Comparison of ENCODE assay signal across 17 cellular contexts in genomic region chr11:2578934-2579280, GRCh38.
DNase-seq lines count a peak whose midpoint lies in the region; ATAC-seq and TF ChIP-seq lines count a peak whose summit lies in the region.
"Had no signal": no experiment of that assay in that cellular context is flagged by ENCODE, and none has a peak within 500 bp of the region (broad histone marks: within the 10 kb centered on the region; RNA-seq: fewer than 3 reads in every experiment).

No MANE protein-coding gene starts in this region.

- no peaks in the 10 kb centered on the region for H3K9me3 ChIP-seq in Peyer's patch
- H3K9me3 ChIP-seq: Caco-2, HAP-1 had no signal

- peak overlapping the region; percentile 74 for H3K27ac Mint-ChIP-seq in activated CD4-positive, alpha-beta T cell treated with anti-CD3 and anti-CD28 coated beads, Interleukin-2, amount 10 ng/mL, durations not matched to agents 7 days and 5 days

- no peak for TF ChIP-seq CTCF in Peyer's patch (IDR thresholded peaks at IDR 0.05)

- H3K27me3 Mint-ChIP-seq in activated CD4-positive, alpha-beta T cell treated with anti-CD3 and anti-CD28 coated beads, Interleukin-2, amount 10 ng/mL, durations not matched to agents 7 days and 5 days = no peaks in the 10 kb centered on the region

- H3K9me3 Mint-ChIP-seq in activated CD4-positive, alpha-beta T cell treated with anti-CD3 and anti-CD28 coated beads, Interleukin-2, amount 10 ng/mL, durations not matched to agents 7 days and 5 days = no peaks in the 10 kb centered on the region

- CTCF ChIA-PET in activated CD4-positive, alpha-beta T cell treated with anti-CD3 and anti-CD28 coated beads, Interleukin-2, amount 10 ng/mL, durations not matched to agents 7 days and 5 days (lab: Charles Lee) = no interaction called here

- no peak overlapping the region for H3K27ac ChIP-seq in Peyer's patch

- TF ChIP-seq POLR2A in Peyer's patch (IDR thresholded peaks at IDR 0.05) = no peak

- H3K4me1 ChIP-seq in Peyer's patch = peaks cover 0 to 13% (median 0%) of the 10 kb centered on the region in 4 donors
- H3K4me1 ChIP-seq: HAP-1 had no signal

- no peaks in the 10 kb centered on the region for H3K27me3 ChIP-seq in Peyer's patch

- H3K36me3 ChIP-seq in Peyer's patch = no peaks in the 10 kb centered on the region
- H3K36me3 ChIP-seq: HAP-1 had no signal

- intact Hi-C loops in left colon (cut with DNase I, micrococcal nuclease) (no loop called here), sciatic nerve (cut with DNase I) (no loop called here)

- no peak overlapping the region for H3K4me3 Mint-ChIP-seq in activated CD4-positive, alpha-beta T cell treated with anti-CD3 and anti-CD28 coated beads, Interleukin-2, amount 10 ng/mL, durations not matched to agents 7 days and 5 days

- no peak for ATAC-seq in left colon
- no peak for ATAC-seq in sciatic nerve
- ATAC-seq: GM12878 had no signal

- H3K4me3 ChIP-seq in Peyer's patch = no peak overlapping the region
- H3K4me3 ChIP-seq: GM12878, HAP-1 had no signal

- H3K4me1 Mint-ChIP-seq in activated CD4-positive, alpha-beta T cell treated with anti-CD3 and anti-CD28 coated beads, Interleukin-2, amount 10 ng/mL, durations not matched to agents 7 days and 5 days = no peaks in the 10 kb centered on the region

- no peaks in the 10 kb centered on the region for H3K36me3 Mint-ChIP-seq in activated CD4-positive, alpha-beta T cell treated with anti-CD3 and anti-CD28 coated beads, Interleukin-2, amount 10 ng/mL, durations not matched to agents 7 days and 5 days (ENCODE audit: low read depth)

- POLR2A ChIA-PET in activated CD4-positive, alpha-beta T cell treated with anti-CD3 and anti-CD28 coated beads, Interleukin-2, amount 10 ng/mL, durations not matched to agents 7 days and 5 days (lab: Charles Lee) = no interaction called here

- DNase-seq in activated CD4-positive, alpha-beta T cell treated with anti-CD3 and anti-CD28 coated beads, Interleukin-2, amount 10 ng/mL, durations not matched to agents 7 days and 5 days = no peak
- no peak for DNase-seq in activated CD4-positive, alpha-beta T cell treated with anti-CD3 and anti-CD28 coated beads for 48 hours
- DNase-seq in Peyer's patch (peak in 2 of 3 donors; percentile 9 to 38), left colon (peak; percentile 2 to 22), sciatic nerve (ENCODE audit: low spot score) (peak; percentile 48), DMS114 treated with DMSO at 0.1 percent for 48 hours (lab: John Stamatoyannopoulos, UW; ENCODE audit: unreplicated experiment) (no peak), HPDE6-E6E7 (ENCODE audit: extremely low spot score) (no peak)
- DNase-seq in stimulated activated CD4-positive, alpha-beta T cell treated with anti-CD3 and anti-CD28 coated beads, Interleukin-4, amount 100 ng/mL, for 1 hour = no peak
- DNase-seq: IMR-90, NCI-H1417, NCI-H2029, NCI-H2171 treated with DMSO at 0.1 percent for 48 hours, NCI-H524 treated with DMSO at 0.1 percent for 48 hours, RPMI8226 had no signal

Comparison
In these comparisons a context has a peak if more than half of its experiments do, and no peak if none do; other contexts are left out.
1. DNase-seq: peak in Peyer's patch (2 of 3), left colon (2 of 2) and sciatic nerve (single experiment); none in activated CD4-positive, alpha-beta T cell treated with anti-CD3 and anti-CD28 coated beads, Interleukin-2, amount 10 ng/mL, durations not matched to agents 7 days and 5 days (single experiment), activated CD4-positive, alpha-beta T cell treated with anti-CD3 and anti-CD28 coated beads for 48 hours (single experiment), stimulated activated CD4-positive, alpha-beta T cell treated with anti-CD3 and anti-CD28 coated beads, Interleukin-4, amount 100 ng/mL, for 1 hour (single experiment), DMS114 treated with DMSO at 0.1 percent for 48 hours (single experiment) and HPDE6-E6E7 (single experiment).